In the genomic region with DNA sequence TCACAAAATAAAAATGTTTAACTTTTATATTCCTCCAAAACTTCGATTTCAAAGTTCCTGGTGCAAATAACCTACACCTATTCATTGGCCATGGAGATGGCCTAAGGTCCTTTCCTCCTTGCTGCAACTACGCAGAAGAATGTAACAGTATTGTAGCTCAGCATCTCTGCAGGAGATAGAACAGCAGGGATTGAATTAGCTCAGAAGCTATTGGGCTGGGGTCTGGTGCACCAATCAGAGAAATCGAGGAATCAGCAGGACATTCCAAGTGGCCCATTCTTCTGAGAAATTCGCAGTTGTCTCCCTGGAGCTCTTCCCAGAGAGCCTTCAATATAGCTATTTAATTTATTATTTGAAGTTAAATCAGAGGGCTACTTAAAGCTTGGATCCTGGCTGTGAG, we compare ENCODE assay signal across 10 cellular contexts.
"Had no signal": no experiment of that assay in that cellular context is flagged by ENCODE, and none has a peak within 500 bp of the region (broad histone marks: within the 10 kb centered on the region; RNA-seq: fewer than 3 reads in every experiment).

No MANE protein-coding gene starts in this region.

- H3K9me3 ChIP-seq: HAP-1 had no signal

- H3K36me3 ChIP-seq: HAP-1 had no signal

- H3K9ac ChIP-seq: GM23248, KMS-11 had no signal

- H3K4me1 ChIP-seq: HAP-1 had no signal

- H3K4me3 ChIP-seq: GM23248, HAP-1 had no signal

- H3K36me3 Mint-ChIP-seq: IgD-negative memory B cell had no signal

- H3K4me2 ChIP-seq: KMS-11 had no signal

- H3K27me3 Mint-ChIP-seq: IgD-negative memory B cell had no signal

- H3K27ac ChIP-seq: GM23248, HL-60, KMS-11 had no signal

- H3K27ac Mint-ChIP-seq: HFFc6, IgD-negative memory B cell had no signal

- ATAC-seq: HCT116, HepG2 had no signal

- DNase-seq: GM23248, GOT3, HFFc6, KBM-7 had no signal

- H3K4me3 Mint-ChIP-seq: HFFc6 had no signal
